1 cellular context compared by ENCODE assay signal in genomic region chr20:21117521-21117920, GRCh38.
TF ChIP-seq lines count a peak whose summit lies in the region.

No MANE protein-coding gene starts in this region.

TF ChIP-seq in HepG2, 621 proteins besides CTCF, POLR2A, EP300 and RAD21:
- TF ChIP-seq MNT (IDR thresholded peaks at IDR 0.05): peak; percentile 20; the same call in 1 of the 2 replicates
- TF ChIP-seq ZNF512B (CRISPR knock-in tag; IDR thresholded peaks at IDR 0.05; ENCODE audit: borderline replicate concordance): no peak
- TF ChIP-seq, protein P1, sequence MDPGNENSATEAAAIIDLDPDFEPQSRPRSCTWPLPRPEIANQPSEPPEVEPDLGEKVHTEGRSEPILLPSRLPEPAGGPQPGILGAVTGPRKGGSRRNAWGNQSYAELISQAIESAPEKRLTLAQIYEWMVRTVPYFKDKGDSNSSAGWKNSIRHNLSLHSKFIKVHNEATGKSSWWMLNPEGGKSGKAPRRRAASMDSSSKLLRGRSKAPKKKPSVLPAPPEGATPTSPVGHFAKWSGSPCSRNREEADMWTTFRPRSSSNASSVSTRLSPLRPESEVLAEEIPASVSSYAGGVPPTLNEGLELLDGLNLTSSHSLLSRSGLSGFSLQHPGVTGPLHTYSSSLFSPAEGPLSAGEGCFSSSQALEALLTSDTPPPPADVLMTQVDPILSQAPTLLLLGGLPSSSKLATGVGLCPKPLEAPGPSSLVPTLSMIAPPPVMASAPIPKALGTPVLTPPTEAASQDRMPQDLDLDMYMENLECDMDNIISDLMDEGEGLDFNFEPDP (CRISPR knock-in tag; conservative IDR thresholded peaks at IDR 0.05): no peak
- TF ChIP-seq ZNF777 (CRISPR knock-in tag; IDR thresholded peaks at IDR 0.05): no peak
- TF ChIP-seq MBNL3 (CRISPR knock-in tag; conservative IDR thresholded peaks at IDR 0.05): no peak
- TF ChIP-seq ZBTB3 (CRISPR knock-in tag; IDR thresholded peaks at IDR 0.05; ENCODE audit: borderline replicate concordance, low read depth): no peak
- no peak for TF ChIP-seq ZSCAN5A (CRISPR knock-in tag; IDR thresholded peaks at IDR 0.05; ENCODE audit: borderline replicate concordance)
- no peak for TF ChIP-seq UBTF (CRISPR knock-in tag; IDR thresholded peaks at IDR 0.05)
- no peak for TF ChIP-seq PBX3 (CRISPR knock-in tag; IDR thresholded peaks at IDR 0.05; ENCODE audit: borderline replicate concordance)
